1 cellular context compared by ENCODE assay signal in the genomic region with DNA sequence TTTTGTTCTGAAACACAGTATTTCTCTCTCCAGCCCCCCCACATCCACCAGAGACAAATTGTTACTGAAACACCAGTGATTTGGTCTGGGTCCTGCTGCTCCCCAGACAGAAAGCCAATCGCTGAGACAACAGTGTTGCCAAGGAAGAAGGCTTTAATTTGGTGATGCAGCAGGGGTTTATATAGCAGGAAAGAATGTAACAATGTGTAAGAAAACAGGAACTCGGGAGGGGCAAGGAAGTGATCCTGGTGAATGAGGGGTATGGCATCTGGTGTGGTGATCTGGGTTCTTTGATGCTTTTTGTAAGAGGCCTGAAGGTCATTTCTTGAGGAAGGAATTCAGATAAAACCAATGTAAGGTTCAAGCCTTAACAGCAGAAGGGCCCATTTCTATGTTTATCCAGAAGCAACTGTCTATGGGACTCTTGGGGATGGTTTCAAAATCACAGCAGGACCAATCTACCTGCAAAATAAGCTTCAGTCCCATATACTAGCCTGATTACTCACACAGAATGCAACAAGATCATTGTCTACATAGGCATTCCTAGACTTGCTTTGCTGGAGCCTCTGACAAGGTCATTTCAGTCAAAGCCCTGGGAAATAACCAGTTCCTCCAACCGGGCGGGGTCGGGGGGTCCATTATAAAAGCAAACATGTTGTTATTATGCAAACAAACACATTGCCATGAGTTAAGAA.
TF ChIP-seq lines count a peak whose summit lies in the region.

No MANE protein-coding gene starts in this region.

TF ChIP-seq in IMR-90, 13 proteins besides CTCF, POLR2A, EP300 and RAD21:
- TF ChIP-seq RCOR1 (IDR thresholded peaks at IDR 0.05; ENCODE audit: insufficient replicate concordance, low read length) (no peak), MAZ (IDR thresholded peaks at IDR 0.05; ENCODE audit: borderline replicate concordance, low read depth, low read length) (no peak), ELK1 (IDR thresholded peaks at IDR 0.05; ENCODE audit: borderline replicate concordance, low read depth, low read length) (no peak)
TF ChIP-seq in IMR-90: peak in this region for 0.
